ENCODE assay signal across 19 cellular contexts in the genomic region with DNA sequence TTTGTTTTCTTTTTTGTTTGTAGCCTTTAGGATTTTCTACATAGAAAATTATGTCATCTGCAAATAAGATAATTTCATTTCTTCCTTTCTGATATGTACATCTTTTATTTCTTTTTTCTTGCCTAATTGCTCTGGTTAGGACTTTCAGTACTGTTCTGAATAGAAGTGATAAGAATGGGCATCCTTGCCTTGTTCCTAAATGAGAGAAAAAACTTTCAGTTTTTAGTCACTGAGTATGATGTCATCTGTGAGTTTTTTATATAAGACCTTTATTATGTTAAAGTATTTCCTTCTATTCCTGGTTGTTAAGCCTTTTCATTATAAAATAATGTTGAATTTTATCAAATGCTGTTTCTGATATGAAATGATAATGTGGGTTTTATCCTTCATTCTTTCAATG.
A peak's percentile ranks its signal among the peaks of the same experiment; 100 is the strongest.
DNase-seq lines count a peak whose midpoint lies in the region; ATAC-seq, FAIRE-seq and TF ChIP-seq lines count a peak whose summit lies in the region.
"Had no signal": no experiment of that assay in that cellular context is flagged by ENCODE, and none has a peak within 500 bp of the region (broad histone marks: within the 10 kb centered on the region; RNA-seq: fewer than 3 reads in every experiment).

No MANE protein-coding gene starts in this region.

- H3K36me3 ChIP-seq in HepG2 (replicated peaks in 1 of 2; ENCODE audit: control insufficient read depth in 1 of 2, insufficient read depth in 2 of 2, low read length in 2 of 2) (no peaks in the 10 kb centered on the region), right lobe of liver (no peaks in the 10 kb centered on the region)
- H3K36me3 ChIP-seq: BLaER1 treated with 17β-estradiol and CSF1 and Interleukin-3, amounts not matched to agents 10 nM and 100 nM had no signal

- H3K4me2 ChIP-seq in HepG2 (ENCODE audit: low read depth, low read length): no peak overlapping the region
- H3K4me2 ChIP-seq: A549; BLaER1 treated with 17β-estradiol and CSF1 and Interleukin-3, amounts not matched to agents 10 nM and 100 nM had no signal

- BruUV-seq in HepG2 (replicated peaks; lab: Mats Ljungman, UMichigan): no TSS peak

- no peak for TF ChIP-seq RAD21 in HepG2 (CRISPR knock-in tag; IDR thresholded peaks at IDR 0.05)

- no peak for TF ChIP-seq POLR2A in HepG2 (IDR thresholded peaks at IDR 0.05; ENCODE audit: insufficient read depth in 1 of 2, low read depth in 2 of 2, low read length in 2 of 2)
- no peak for TF ChIP-seq POLR2A in right lobe of liver (IDR thresholded peaks at IDR 0.05)

- TF ChIP-seq EP300 in HepG2 (IDR thresholded peaks at IDR 0.05; ENCODE audit: low read depth in 2 of 2, low read length in 2 of 2) (no peak), HepG2 (CRISPR knock-in tag; IDR thresholded peaks at IDR 0.05; ENCODE audit: borderline replicate concordance) (no peak)

- no peak for ATAC-seq in HepG2
- no peak for ATAC-seq in right lobe of liver
- ATAC-seq: A549 had no signal

- in situ Hi-C loops in HepG2 (cut with HindIII; ENCODE audit: extremely low pct_ligation_motif_present, low pct_unique_long_range_greater_than_20kb): no loop called here

- TF ChIP-seq CTCF in HepG2 (CRISPR knock-in tag; IDR thresholded peaks at IDR 0.05): no peak
- TF ChIP-seq CTCF in right lobe of liver (IDR thresholded peaks at IDR 0.05): no peak

- FAIRE-seq in HepG2 (lab: Jason Lieb, UNC): no peak
- peak; percentile 78 for FAIRE-seq in TTC549 (lab: Jason Lieb, UNC)
- FAIRE-seq: A549, G401.6, GM12892, GM18507 had no signal

- POLR2A ChIA-PET in HepG2 (lab: Yijun Ruan, JAX): no interaction called here

- DNase-seq in HepG2 (ENCODE audit: low spot score): no peak
- DNase-seq in right lobe of liver: no peak
- peak; percentile 2 for DNase-seq in superior temporal gyrus (ENCODE audit: extremely low spot score)
- DNase-seq in SIG-M5 (lab: John Stamatoyannopoulos, UW): no peak
- DNase-seq in NCI-H2171 (lab: John Stamatoyannopoulos, UW): no peak
- DNase-seq: AML-193; CD4-positive, alpha-beta memory T cell; CD4-positive, CD25-positive, alpha-beta regulatory T cell; CD8-positive, alpha-beta memory T cell; COR-L47; DMS79 treated with DMSO at 0.1 percent for 48 hours; GF-D8 had no signal

- H3K9me3 ChIP-seq in HepG2 (ENCODE audit: low read length): no peaks in the 10 kb centered on the region
- no peaks in the 10 kb centered on the region for H3K9me3 ChIP-seq in right lobe of liver

- intact Hi-C loops in HepG2 (cut with micrococcal nuclease; ENCODE audit: unreplicated experiment) (no loop called here), right lobe of liver (cut with DNase I) (no loop called here)

- H4K20me1 ChIP-seq in HepG2 (ENCODE audit: insufficient read depth, low read length): no peaks in the 10 kb centered on the region
- H4K20me1 ChIP-seq: BLaER1 treated with 17β-estradiol and CSF1 and Interleukin-3, amounts not matched to agents 10 nM and 100 nM had no signal

- H2AFZ ChIP-seq in HepG2 (ENCODE audit: low read length): no peak overlapping the region

- H3K4me3 ChIP-seq in HepG2 (replicated peaks in 1 of 3; ENCODE audit: insufficient read depth in 1 of 3, low read depth in 2 of 3, low read length in 3 of 3) (no peak overlapping the region), right lobe of liver (no peak overlapping the region)
- H3K4me3 ChIP-seq: A549; BLaER1 treated with 17β-estradiol and CSF1 and Interleukin-3, amounts not matched to agents 10 nM and 100 nM had no signal

- CTCF ChIA-PET in HepG2 (lab: Yijun Ruan, JAX; ENCODE audit: low intra/inter-chr PET ratio, low total read pairs): no interaction called here

- H3K27ac ChIP-seq in HepG2 (ENCODE audit: extremely low read length, insufficient read depth, low read length): no peak overlapping the region
- no peak overlapping the region for H3K27ac ChIP-seq in right lobe of liver
- H3K27ac ChIP-seq: 22Rv1; A549; BLaER1 treated with 17β-estradiol and CSF1 and Interleukin-3, amounts not matched to agents 10 nM and 100 nM had no signal

- H3K79me2 ChIP-seq in HepG2 (ENCODE audit: insufficient read depth, low read length): no peaks in the 10 kb centered on the region

- no peaks in the 10 kb centered on the region; a peak in 1 of 5 replicates for H3K27me3 ChIP-seq in HepG2 (ENCODE audit: control insufficient read depth in 1 of 2, insufficient read depth in 2 of 2, low read length in 2 of 2)
- H3K27me3 ChIP-seq in right lobe of liver: no peaks in the 10 kb centered on the region
- H3K27me3 ChIP-seq: BLaER1 treated with 17β-estradiol and CSF1 and Interleukin-3, amounts not matched to agents 10 nM and 100 nM had no signal

- no peaks in the 10 kb centered on the region for H3K4me1 ChIP-seq in HepG2 (ENCODE audit: insufficient read depth, low read length)
- H3K4me1 ChIP-seq in right lobe of liver: no peaks in the 10 kb centered on the region
- H3K4me1 ChIP-seq: A549; BLaER1 treated with 17β-estradiol and CSF1 and Interleukin-3, amounts not matched to agents 10 nM and 100 nM had no signal

- no peak overlapping the region for H3K9ac ChIP-seq in HepG2 (ENCODE audit: insufficient read depth, low read depth, low read length)
- H3K9ac ChIP-seq: BLaER1 treated with 17β-estradiol and CSF1 and Interleukin-3, amounts not matched to agents 10 nM and 100 nM had no signal

TF ChIP-seq in HepG2, 621 proteins besides CTCF, POLR2A, EP300 and RAD21:
- TF ChIP-seq, protein P1, sequence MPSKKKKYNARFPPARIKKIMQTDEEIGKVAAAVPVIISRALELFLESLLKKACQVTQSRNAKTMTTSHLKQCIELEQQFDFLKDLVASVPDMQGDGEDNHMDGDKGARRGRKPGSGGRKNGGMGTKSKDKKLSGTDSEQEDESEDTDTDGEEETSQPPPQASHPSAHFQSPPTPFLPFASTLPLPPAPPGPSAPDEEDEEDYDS (CRISPR knock-in tag; IDR thresholded peaks at IDR 0.05): no peak
- TF ChIP-seq ZNF878 (CRISPR knock-in tag; IDR thresholded peaks at IDR 0.05) (no peak), ATF7 (IDR thresholded peaks at IDR 0.05) (peak; percentile 60), ATF7 (CRISPR knock-in tag; IDR thresholded peaks at IDR 0.05) (no peak)
